1 cellular context compared by ENCODE assay signal in genomic region chr2:3490191-3491158, GRCh38.
TF ChIP-seq lines count a peak whose summit lies in the region.

No MANE protein-coding gene starts in this region.

TF ChIP-seq in WTC11, 78 proteins besides CTCF, POLR2A, EP300 and RAD21 (continued from another document):
- TF ChIP-seq ZNF532 (CRISPR knock-in tag; IDR thresholded peaks at IDR 0.05; ENCODE audit: borderline replicate concordance): no peak
- no peak for TF ChIP-seq CDX4 (CRISPR knock-in tag; IDR thresholded peaks at IDR 0.05; ENCODE audit: borderline replicate concordance)
- TF ChIP-seq ATF2 (CRISPR knock-in tag; IDR thresholded peaks at IDR 0.05; ENCODE audit: borderline replicate concordance, low read depth): no peak
- no peak for TF ChIP-seq TEAD1 (CRISPR knock-in tag; IDR thresholded peaks at IDR 0.05)
- no peak for TF ChIP-seq ZNF317 (CRISPR knock-in tag; IDR thresholded peaks at IDR 0.05; ENCODE audit: borderline replicate concordance, low read depth)
- TF ChIP-seq FOXP1 (CRISPR knock-in tag; IDR thresholded peaks at IDR 0.05; ENCODE audit: borderline replicate concordance): no peak
- TF ChIP-seq CREM (CRISPR knock-in tag; IDR thresholded peaks at IDR 0.05): no peak
- TF ChIP-seq ZNF425 (CRISPR knock-in tag; conservative IDR thresholded peaks at IDR 0.05): no peak
- TF ChIP-seq MXD4 (CRISPR knock-in tag; IDR thresholded peaks at IDR 0.05; ENCODE audit: borderline replicate concordance): no peak
- no peak for TF ChIP-seq ZNF138 (CRISPR knock-in tag; conservative IDR thresholded peaks at IDR 0.05)
- TF ChIP-seq MAX (CRISPR knock-in tag; IDR thresholded peaks at IDR 0.05): no peak
